Comparison of ENCODE assay signal across 5 cellular contexts in the genomic region with DNA sequence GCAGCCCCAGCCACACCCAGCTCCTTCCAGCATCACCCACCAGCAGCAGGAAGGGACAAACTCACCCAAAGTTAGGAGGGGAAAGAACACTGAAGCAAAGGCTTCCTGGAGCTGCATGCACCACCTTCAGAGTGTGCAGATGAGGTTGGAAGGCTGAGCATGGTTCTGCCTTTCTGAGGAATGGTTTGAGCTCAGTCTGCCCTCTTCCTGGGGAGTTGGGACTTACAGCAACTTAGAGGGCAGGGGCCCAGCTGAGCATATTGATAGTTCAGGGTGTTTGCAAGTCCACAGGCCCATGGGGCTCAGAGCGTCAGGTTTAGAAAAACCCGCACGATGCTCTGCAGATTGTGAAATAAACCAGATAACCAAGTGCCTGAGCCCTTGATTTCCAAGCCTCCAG. TPM values are rescaled to one million over a fixed set of nuclear protein-coding genes. Genes with fewer than 3 reads are reported as not detected.
"Had no signal": no experiment of that assay in that cellular context is flagged by ENCODE, and none has a peak within 500 bp of the region (broad histone marks: within the 10 kb centered on the region; RNA-seq: fewer than 3 reads in every experiment).

No MANE protein-coding gene starts in this region.

RNA-seq across cellular contexts. Expression of a gene that starts 3.8 kb away (rescaled TPM):
- total RNA-seq: H7 had no signal

RNA-seq across cellular contexts. Expression of a gene that starts 11.4 kb away (rescaled TPM):
- total RNA-seq: H4, H7, HFFc6, HT1080, IMR-90 had no signal
- polyA plus RNA-seq: IMR-90 had no signal
